22 cellular contexts compared by ENCODE assay signal in the genomic region with DNA sequence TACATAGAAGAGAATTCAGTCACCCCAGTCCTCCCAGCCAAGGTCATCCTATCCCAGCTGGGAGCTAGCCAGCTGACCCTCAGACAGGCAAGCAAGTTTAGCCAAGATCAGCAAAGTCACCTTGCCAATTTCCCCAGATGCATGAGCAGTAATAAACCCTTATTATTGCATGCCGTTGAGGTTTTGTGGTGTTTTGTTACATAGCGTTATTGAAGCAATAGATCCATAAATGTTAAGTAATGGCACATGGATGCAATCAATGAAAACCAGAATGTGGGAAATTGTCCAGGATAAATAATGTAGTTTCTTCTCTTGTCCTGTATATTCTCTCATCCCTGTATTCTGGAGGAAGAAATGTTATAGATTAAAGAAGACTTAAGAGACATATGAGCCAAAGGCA.
"Had no signal": no experiment of that assay in that cellular context is flagged by ENCODE, and none has a peak within 500 bp of the region (broad histone marks: within the 10 kb centered on the region; RNA-seq: fewer than 3 reads in every experiment).

No MANE protein-coding gene starts in this region.

- H3K4me1 ChIP-seq: gastrocnemius medialis, heart right ventricle, pancreas, psoas muscle, right lobe of liver, transverse colon had no signal

- H3K4me3 ChIP-seq: dorsolateral prefrontal cortex, gastrocnemius medialis, heart right ventricle, pancreas, psoas muscle, right lobe of liver, thoracic aorta, transverse colon had no signal

- H3K27ac Mint-ChIP-seq: naive B cell; nephron; stimulated activated memory B cell treated with anti-CD40 and anti-IgM and Interleukin-4, amounts not matched to agents 10 μg/mL and 1 μg/mL and 100 μg/mL, for 72 hours; stimulated activated naive CD8-positive, alpha-beta T cell treated with anti-CD3 and anti-CD28 coated beads, Interleukin-15, Interleukin-2, amounts not matched to agents 100 ng/mL and 50 ng/mL, for 24 hours had no signal

- H3K36me3 ChIP-seq: gastrocnemius medialis, heart right ventricle, pancreas, right lobe of liver, thoracic aorta, transverse colon had no signal

- H3K27me3 ChIP-seq: gastrocnemius medialis, pancreas, right lobe of liver had no signal

- H3K4me1 Mint-ChIP-seq: naive B cell; nephron; stimulated activated memory B cell treated with anti-CD40 and anti-IgM and Interleukin-4, amounts not matched to agents 10 μg/mL and 1 μg/mL and 100 μg/mL, for 72 hours had no signal

- FAIRE-seq: islet of Langerhans, pancreas had no signal

- DNase-seq: cortex of kidney; dorsolateral prefrontal cortex; effector CD8-positive, alpha-beta T cell; gastrocnemius medialis; heart right ventricle; hypothalamus; kidney glomerular epithelial cell; mesendoderm; naive B cell; occipital lobe; pancreas; psoas muscle; retina; right lobe of liver; stimulated activated CD4-positive, alpha-beta T cell treated with anti-CD3 and anti-CD28 coated beads, Interleukin-4, amount 100 ng/mL, for 24 hours; substantia nigra; transverse colon had no signal

- H3K27ac ChIP-seq: dorsolateral prefrontal cortex, gastrocnemius medialis, heart right ventricle, pancreas, psoas muscle, right lobe of liver, thoracic aorta, transverse colon had no signal

- H3K9me3 ChIP-seq: gastrocnemius medialis, pancreas, psoas muscle, right lobe of liver, thoracic aorta, transverse colon had no signal

- ATAC-seq: gastrocnemius medialis; heart right ventricle; pancreas; psoas muscle; right lobe of liver; stimulated activated memory B cell treated with anti-CD40 and anti-IgM and Interleukin-4, amounts not matched to agents 10 μg/mL and 1 μg/mL and 100 μg/mL, for 72 hours had no signal

- H3K4me3 Mint-ChIP-seq: naive B cell; nephron; stimulated activated memory B cell treated with anti-CD40 and anti-IgM and Interleukin-4, amounts not matched to agents 10 μg/mL and 1 μg/mL and 100 μg/mL, for 72 hours; stimulated activated naive CD8-positive, alpha-beta T cell treated with anti-CD3 and anti-CD28 coated beads, Interleukin-15, Interleukin-2, amounts not matched to agents 100 ng/mL and 50 ng/mL, for 24 hours had no signal
